In the genomic region with DNA sequence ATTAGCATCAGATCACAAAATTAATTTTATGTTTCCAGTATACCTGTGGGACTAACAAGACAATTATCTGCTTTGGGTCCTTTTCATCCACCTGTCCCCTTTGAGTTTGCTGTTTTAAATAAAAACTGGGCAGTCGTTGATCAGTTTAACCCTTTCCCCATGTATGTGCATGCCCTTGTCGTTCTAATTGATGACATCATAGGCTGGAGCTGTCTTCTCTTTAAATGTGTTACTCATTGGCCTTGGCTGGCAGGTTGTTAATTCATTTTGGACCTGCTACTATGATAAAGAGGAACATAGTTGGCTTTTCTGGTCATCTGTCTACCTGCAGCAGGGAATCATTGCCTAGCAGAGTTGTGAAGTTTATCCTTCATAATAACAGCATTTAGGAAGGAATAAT, we compare ENCODE assay signal across 23 cellular contexts.
"Had no signal": no experiment of that assay in that cellular context is flagged by ENCODE, and none has a peak within 500 bp of the region (broad histone marks: within the 10 kb centered on the region; RNA-seq: fewer than 3 reads in every experiment).

No MANE protein-coding gene starts in this region.

- H3K27me3 Mint-ChIP-seq: IgD-negative memory B cell had no signal

- DNase-seq: KBM-7, MV-4-11, NCI-H1048, NCI-H1105 treated with DMSO at 0.1 percent for 48 hours, NCI-H1417 treated with DMSO at 0.1 percent for 48 hours, NCI-H146, NCI-H1694 treated with DMSO at 0.1 percent for 48 hours, NCI-H1930, NCI-H2081, NCI-H2107, NCI-H226, NCI-H446, NCI-H510A, NCI-H524 treated with DMSO at 0.1 percent for 48 hours, NCI-H69, NCI-H774, Right ventricle myocardium superior, RPMI8226, SIG-M5 had no signal

- H3K4me3 ChIP-seq: SJSA1, SK-N-MC had no signal

- H3K27ac ChIP-seq: SJSA1, SK-N-MC had no signal

- H3K9me3 ChIP-seq: SJSA1 had no signal

- H3K4me3 Mint-ChIP-seq: IgD-negative memory B cell had no signal

- H3K27ac Mint-ChIP-seq: IgD-negative memory B cell had no signal

- H3K9me3 Mint-ChIP-seq: IgD-negative memory B cell had no signal

- H3K27me3 ChIP-seq: SJSA1 had no signal

- FAIRE-seq: RCC 7860 had no signal

- H3K4me1 ChIP-seq: SJSA1 had no signal
